Comparison of ENCODE assay signal across 21 cellular contexts in the genomic region with DNA sequence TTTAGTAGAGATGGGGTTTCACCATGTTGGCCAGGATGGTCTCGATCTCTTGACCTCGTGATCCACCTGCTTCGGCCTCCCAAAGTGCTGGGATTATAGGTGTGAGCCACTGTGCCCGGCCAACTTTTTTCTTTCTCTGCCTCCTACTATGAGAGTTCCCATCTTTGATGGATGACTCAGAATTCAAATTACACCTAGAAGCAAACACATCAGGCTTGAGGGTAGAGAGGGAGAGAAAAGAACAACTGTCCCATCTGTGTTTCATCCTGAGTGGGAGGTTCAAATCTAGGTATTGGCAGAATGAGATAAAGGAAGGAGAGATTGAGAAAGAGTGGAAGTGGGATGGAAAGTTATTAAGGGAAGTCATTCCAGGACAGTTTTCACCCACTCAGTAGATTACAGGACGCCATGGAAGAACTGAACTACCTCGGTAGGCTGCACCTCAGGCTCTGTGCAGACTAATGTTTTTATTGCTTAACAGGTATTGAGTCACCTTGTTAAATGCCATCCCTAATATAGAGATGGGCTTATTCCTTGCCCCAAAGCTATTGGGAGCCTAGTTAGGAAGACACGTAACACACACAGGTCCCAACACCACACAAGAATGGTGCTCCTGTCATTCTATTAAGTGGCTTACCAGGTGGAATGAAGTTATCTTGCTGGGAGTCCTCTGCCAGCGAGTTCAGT.
DNase-seq lines count a peak whose midpoint lies in the region; ATAC-seq and TF ChIP-seq lines count a peak whose summit lies in the region.
"Had no signal": no experiment of that assay in that cellular context is flagged by ENCODE, and none has a peak within 500 bp of the region (broad histone marks: within the 10 kb centered on the region; RNA-seq: fewer than 3 reads in every experiment).

No MANE protein-coding gene starts in this region.

- no peak overlapping the region for H3K4me3 Mint-ChIP-seq in nephron progenitor cell
- H3K4me3 Mint-ChIP-seq: CD4-positive, alpha-beta T cell had no signal

- DNase-seq in RWPE2 (ENCODE audit: low spot score) (no peak), epithelial cell of esophagus (ENCODE audit: low read depth) (peak; percentile 97), nephron progenitor cell (no peak), activated gamma-delta T cell treated with Interleukin-2 at 50 U/mL for 16 hours (no peak), esophagus squamous epithelium (lab: John Stamatoyannopoulos, UW) (no peak), GM19238 (ENCODE audit: insufficient read length, low spot score) (no peak)
- DNase-seq: 8988T; Caco-2; CD4-positive, alpha-beta T cell; GDM1; GM23248; HCEC 1CT; NCI-H1417 treated with DMSO at 0.1 percent for 48 hours; NCI-H187 treated with DMSO at 0.1 percent for 48 hours; NCI-H226; NCI-H524 treated with DMSO at 0.1 percent for 48 hours; PC-9; SJCRH30 had no signal

- no peaks in the 10 kb centered on the region for H3K27me3 ChIP-seq in BLaER1 treated with 17β-estradiol and CSF1 and Interleukin-3, amounts not matched to agents 10 nM and 100 nM
- no peaks in the 10 kb centered on the region for H3K27me3 ChIP-seq in RWPE2 (ENCODE audit: insufficient read depth, poor library complexity, severe bottlenecking)
- H3K27me3 ChIP-seq in esophagus squamous epithelium: no peaks in the 10 kb centered on the region
- H3K27me3 ChIP-seq: SJCRH30 had no signal

- TF ChIP-seq CTCF in RWPE2 (IDR thresholded peaks at IDR 0.05; ENCODE audit: poor library complexity, severe bottlenecking) (no peak), epithelial cell of esophagus (IDR thresholded peaks at IDR 0.05; ENCODE audit: insufficient read depth, low read depth, low read length, missing control alignments) (no peak), nephron progenitor cell (IDR thresholded peaks at IDR 0.05) (no peak), esophagus squamous epithelium (IDR thresholded peaks at IDR 0.05) (no peak)

- H3K9me3 ChIP-seq in BLaER1 treated with 17β-estradiol and CSF1 and Interleukin-3, amounts not matched to agents 10 nM and 100 nM (replicated peaks in 1 of 11): peaks cover 1 to 58% (median 47%) of the 10 kb centered on the region in 11 experiments
- H3K9me3 ChIP-seq in RWPE2 (ENCODE audit: severe bottlenecking) (no peaks in the 10 kb centered on the region), esophagus squamous epithelium (no peaks in the 10 kb centered on the region)
- H3K9me3 ChIP-seq: Caco-2, SJCRH30 had no signal

- peak overlapping the region in 3 of 11 experiments; percentile 31 to 69 (median 65); a peak in 4 of 22 replicates for H3K9ac ChIP-seq in BLaER1 treated with 17β-estradiol and CSF1 and Interleukin-3, amounts not matched to agents 10 nM and 100 nM
- H3K9ac ChIP-seq: GM23248, KMS-11 had no signal

- H3K27ac Mint-ChIP-seq in nephron progenitor cell: peak overlapping the region; percentile 92
- H3K27ac Mint-ChIP-seq: CD4-positive, alpha-beta T cell had no signal

- intact Hi-C loops in esophagus squamous epithelium (cut with DNase I): no loop called here

- H3K27ac ChIP-seq in BLaER1 treated with 17β-estradiol and CSF1 and Interleukin-3, amounts not matched to agents 10 nM and 100 nM: peak overlapping the region in 5 of 11 experiments; percentile 64 to 78 (median 76); a peak in 9 of 22 replicates
- H3K27ac ChIP-seq in RWPE2 (ENCODE audit: poor library complexity, severe bottlenecking) (peak overlapping the region; percentile 61), esophagus squamous epithelium (no peak overlapping the region)
- H3K27ac ChIP-seq: GM23248, KMS-11, PC-9, SJCRH30 had no signal

- TF ChIP-seq POLR2A in esophagus squamous epithelium (IDR thresholded peaks at IDR 0.05): no peak

- H4K20me1 ChIP-seq in BLaER1 treated with 17β-estradiol and CSF1 and Interleukin-3, amounts not matched to agents 10 nM and 100 nM: no peaks in the 10 kb centered on the region

- peaks cover 9% of the 10 kb centered on the region for H3K9me3 Mint-ChIP-seq in nephron progenitor cell

- 39 to 49% methylated on average over 8 of the region's 8 CpGs for WGBS in esophagus squamous epithelium, 2 donors

- peaks cover 37% of the 10 kb centered on the region for H3K36me3 Mint-ChIP-seq in nephron progenitor cell (ENCODE audit: low read depth)

- H3K4me1 ChIP-seq in BLaER1 treated with 17β-estradiol and CSF1 and Interleukin-3, amounts not matched to agents 10 nM and 100 nM: peaks cover 18 to 63% (median 41%) of the 10 kb centered on the region in 10 experiments
- H3K4me1 ChIP-seq in RWPE2 (ENCODE audit: insufficient read depth, poor library complexity, severe bottlenecking) (peaks cover 11% of the 10 kb centered on the region), esophagus squamous epithelium (peaks cover 0 to 20% (median 6%) of the 10 kb centered on the region in 3 donors)
- H3K4me1 ChIP-seq: SJCRH30 had no signal

- H3K4me1 Mint-ChIP-seq in nephron progenitor cell: peaks cover 44% of the 10 kb centered on the region

- peaks cover 0 to 3% (median 0%) of the 10 kb centered on the region in 11 experiments; a peak in 1 of 22 replicates for H3K36me3 ChIP-seq in BLaER1 treated with 17β-estradiol and CSF1 and Interleukin-3, amounts not matched to agents 10 nM and 100 nM
- H3K36me3 ChIP-seq in RWPE2 (ENCODE audit: low read depth) (no peaks in the 10 kb centered on the region), esophagus squamous epithelium (no peaks in the 10 kb centered on the region)
- H3K36me3 ChIP-seq: SJCRH30 had no signal

- H3K27me3 Mint-ChIP-seq in nephron progenitor cell (ENCODE audit: low read depth, poor library complexity): no peaks in the 10 kb centered on the region
- H3K27me3 Mint-ChIP-seq: CD4-positive, alpha-beta T cell had no signal

- ATAC-seq in RWPE2 (ENCODE audit: low read depth): peak; percentile 95
- ATAC-seq in HG03469 (IDR thresholded peaks at IDR 0.05; ENCODE audit: unreplicated experiment): no peak

- H3K4me3 ChIP-seq in BLaER1 treated with 17β-estradiol and CSF1 and Interleukin-3, amounts not matched to agents 10 nM and 100 nM: no peak overlapping the region
- H3K4me3 ChIP-seq in RWPE2 (ENCODE audit: severe bottlenecking) (no peak overlapping the region), epithelial cell of esophagus (ENCODE audit: low read length) (no peak overlapping the region), esophagus squamous epithelium (no peak overlapping the region)
- H3K4me3 ChIP-seq: GM23248, PC-9, SJCRH30 had no signal

- H3K4me2 ChIP-seq in BLaER1 treated with 17β-estradiol and CSF1 and Interleukin-3, amounts not matched to agents 10 nM and 100 nM: peak overlapping the region in 10 of 11 experiments; percentile 68 to 88 (median 81); a peak in 21 of 22 replicates
- H3K4me2 ChIP-seq: KMS-11, PC-9 had no signal
